ENCODE assay signal across 8 cellular contexts in the genomic region with DNA sequence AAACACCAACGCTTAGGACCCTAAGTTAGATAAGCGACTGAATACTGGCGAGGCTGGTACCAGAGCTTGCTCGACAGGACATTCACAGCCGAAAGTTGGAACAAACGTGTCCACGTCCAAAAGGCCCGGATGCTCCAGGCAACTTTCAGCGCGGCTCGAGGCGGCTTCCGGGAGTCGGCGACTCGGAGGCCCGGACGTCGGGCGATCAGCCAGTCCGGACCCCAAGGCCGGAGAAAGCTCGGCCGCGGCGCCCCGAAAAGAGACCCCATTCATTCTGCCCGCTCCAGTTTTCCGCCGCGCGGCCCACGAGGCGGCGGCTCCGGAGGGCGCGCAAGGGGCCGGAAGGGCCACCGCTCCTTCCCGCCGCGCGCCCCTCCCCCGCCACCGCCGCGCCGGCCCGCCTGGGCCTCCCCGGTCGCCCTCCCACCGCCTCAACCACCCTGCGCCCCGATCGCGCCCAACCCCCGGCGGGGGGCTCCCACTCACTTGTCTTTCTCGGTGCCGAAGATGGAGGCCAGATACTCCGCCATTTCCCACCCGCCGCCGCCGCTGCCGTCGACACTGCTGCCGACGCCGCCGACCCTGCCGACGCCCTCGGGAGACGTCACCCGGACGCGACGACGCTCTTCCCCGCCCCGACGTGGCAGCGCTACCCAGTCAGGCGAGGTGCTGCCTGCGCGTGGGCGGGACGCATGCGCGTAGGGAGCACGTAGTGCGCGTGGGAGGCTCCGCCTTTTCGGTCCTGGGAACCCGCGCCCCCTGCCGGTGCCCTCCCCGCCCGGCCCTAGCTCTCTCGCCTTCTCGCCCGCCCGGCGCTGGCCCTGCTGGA. TPM values are rescaled to one million over a fixed set of nuclear protein-coding genes. Genes with fewer than 3 reads are reported as not detected.
A peak's percentile ranks its signal among the peaks of the same experiment; 100 is the strongest.
DNase-seq lines count a peak whose midpoint lies in the region; ATAC-seq and TF ChIP-seq lines count a peak whose summit lies in the region.
"Not testable (repeated sequence)": the region's sequence is repeated elsewhere in the genome, so short reads cannot be mapped to it uniquely, and the experiment has no call there.

A gene with protein sequence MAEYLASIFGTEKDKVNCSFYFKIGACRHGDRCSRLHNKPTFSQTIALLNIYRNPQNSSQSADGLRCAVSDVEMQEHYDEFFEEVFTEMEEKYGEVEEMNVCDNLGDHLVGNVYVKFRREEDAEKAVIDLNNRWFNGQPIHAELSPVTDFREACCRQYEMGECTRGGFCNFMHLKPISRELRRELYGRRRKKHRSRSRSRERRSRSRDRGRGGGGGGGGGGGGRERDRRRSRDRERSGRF (minus strand): TSS at position 606 of the 829 bp plus-strand sequence. CDS start 76 bp downstream, at position 530.

- not testable (repeated sequence) for TF ChIP-seq POLR2A in esophagus squamous epithelium (IDR thresholded peaks at IDR 0.05)

- not testable (repeated sequence) for H3K27me3 Mint-ChIP-seq in activated naive CD4-positive, alpha-beta T cell treated with anti-CD3 and anti-CD28 coated beads for 36 hours (ENCODE audit: low read depth); memory B cell

- not testable (repeated sequence) for H3K9me3 ChIP-seq in PC-9 (ENCODE audit: insufficient read depth, low read depth); esophagus squamous epithelium

- ATAC-seq in GM19397 (IDR thresholded peaks at IDR 0.05; ENCODE audit: unreplicated experiment) (peak; percentile 80), HG03039 (IDR thresholded peaks at IDR 0.05; ENCODE audit: unreplicated experiment) (peak; percentile 76), memory B cell (ENCODE audit: low read depth) (peak; percentile 91)

- POLR2A ChIA-PET in PC-9 (lab: Charles Lee; ENCODE audit: unreplicated experiment) = not testable (repeated sequence)

- H3K4me3 ChIP-seq in AG09309 (ENCODE audit: control insufficient read depth, low read depth, low read length) = peak within 1 kb of the TSS; percentile 59
- peak within 1 kb of the TSS; percentile 49; the same call in 1 of the 2 replicates for H3K4me3 ChIP-seq in PC-9
- H3K4me3 ChIP-seq in esophagus squamous epithelium = peak within 1 kb of the TSS in 3 of 4 donors; percentile 52 to 69 (median 65)

- WGBS in esophagus squamous epithelium, 2 donors = no CpG with 5 or more reads among the region's 107 CpGs

- not testable (repeated sequence) for H3K27ac ChIP-seq in PC-9
- H3K27ac ChIP-seq in esophagus squamous epithelium = peak within 1 kb of the TSS in 3 of 4 donors; percentile 76 to 91 (median 90)

- not testable (repeated sequence) for H3K4me2 ChIP-seq in PC-9

- H4K20me1 ChIP-seq in PC-9 (ENCODE audit: insufficient read depth) = not testable (repeated sequence)

- not testable (repeated sequence) for H3K4me1 Mint-ChIP-seq in activated naive CD4-positive, alpha-beta T cell treated with anti-CD3 and anti-CD28 coated beads for 36 hours (ENCODE audit: low read depth); memory B cell

- H3K27ac Mint-ChIP-seq in activated naive CD4-positive, alpha-beta T cell treated with anti-CD3 and anti-CD28 coated beads for 36 hours; memory B cell: not testable (repeated sequence)

- TSS peak; percentile 76 for BruUV-seq in PC-9 (replicated peaks; lab: Mats Ljungman, UMichigan)

- not testable (repeated sequence) for H2AFZ ChIP-seq in PC-9

- TF ChIP-seq CTCF in AG09309 (IDR thresholded peaks at IDR 0.05; ENCODE audit: control insufficient read depth, insufficient read depth, low read depth, low read length, missing control alignments); PC-9 (conservative IDR thresholded peaks at IDR 0.05); esophagus squamous epithelium (IDR thresholded peaks at IDR 0.05): not testable (repeated sequence)

- not testable (repeated sequence) for H3K9me3 Mint-ChIP-seq in activated naive CD4-positive, alpha-beta T cell treated with anti-CD3 and anti-CD28 coated beads for 36 hours; memory B cell

- H3F3A ChIP-seq in PC-9 (ENCODE audit: insufficient read depth, low read depth) = not testable (repeated sequence)

- not testable (repeated sequence) for H3K9me2 ChIP-seq in PC-9 (ENCODE audit: insufficient read depth)

- CTCF ChIA-PET in PC-9 (lab: Charles Lee); activated naive CD4-positive, alpha-beta T cell treated with anti-CD3 and anti-CD28 coated beads for 36 hours (lab: Charles Lee): not testable (repeated sequence)

- DNase-seq in AG09309 (ENCODE audit: low read depth); esophagus squamous epithelium (lab: John Stamatoyannopoulos, UW): not testable (repeated sequence)
- peak in 1 of 2 experiments; percentile 64 for DNase-seq in PC-9
- DNase-seq in activated naive CD4-positive, alpha-beta T cell treated with anti-CD3 and anti-CD28 coated beads for 36 hours = peak; percentile 83
- peak; percentile 30 to 62 for DNase-seq in memory B cell (ENCODE audit: low spot score in 2 of 2)
- DNase-seq in stimulated activated CD4-positive, alpha-beta T cell treated with anti-CD3 and anti-CD28 coated beads, Interleukin-15, amount 100 ng/mL, for 1 hour (ENCODE audit: low read depth in 1 of 2, low spot score in 1 of 2) = peak; percentile 34 to 65

- H3K36me3 Mint-ChIP-seq in activated naive CD4-positive, alpha-beta T cell treated with anti-CD3 and anti-CD28 coated beads for 36 hours (ENCODE audit: low read depth); memory B cell: not testable (repeated sequence)

- not testable (repeated sequence) for H3K36me3 ChIP-seq in PC-9 (ENCODE audit: low read depth); esophagus squamous epithelium

- H3K27me3 ChIP-seq in PC-9 (ENCODE audit: insufficient read depth, low read depth); esophagus squamous epithelium: not testable (repeated sequence)

- intact Hi-C loops in PC-9 (cut with micrococcal nuclease; ENCODE audit: unreplicated experiment); activated naive CD4-positive, alpha-beta T cell treated with anti-CD3 and anti-CD28 coated beads for 36 hours (cut with micrococcal nuclease); esophagus squamous epithelium (cut with DNase I): not testable (repeated sequence)

- H3K79me2 ChIP-seq in PC-9 (ENCODE audit: low read depth) = not testable (repeated sequence)

- H3K4me1 ChIP-seq in PC-9 (replicated peaks; ENCODE audit: insufficient read depth); esophagus squamous epithelium: not testable (repeated sequence)

- peak within 1 kb of the TSS; percentile 56 for H3K4me3 Mint-ChIP-seq in activated naive CD4-positive, alpha-beta T cell treated with anti-CD3 and anti-CD28 coated beads for 36 hours
- H3K4me3 Mint-ChIP-seq in memory B cell = peak within 1 kb of the TSS; percentile 72

RNA-seq across cellular contexts. Expression of the gene that starts here (rescaled TPM):
- total RNA-seq in PC-9 (2021) (33.5 and 48.8 TPM in 2 replicates), esophagus squamous epithelium (10 to 100 TPM; 28.4 to 48.9 (median 36.8) TPM)
- total RNA-seq in activated naive CD4-positive, alpha-beta T cell treated with anti-CD3 and anti-CD28 coated beads for 36 hours = 10 to 100 TPM; 50.0 to 80.7 TPM
